Comparison of ENCODE assay signal across 16 cellular contexts in the genomic region with DNA sequence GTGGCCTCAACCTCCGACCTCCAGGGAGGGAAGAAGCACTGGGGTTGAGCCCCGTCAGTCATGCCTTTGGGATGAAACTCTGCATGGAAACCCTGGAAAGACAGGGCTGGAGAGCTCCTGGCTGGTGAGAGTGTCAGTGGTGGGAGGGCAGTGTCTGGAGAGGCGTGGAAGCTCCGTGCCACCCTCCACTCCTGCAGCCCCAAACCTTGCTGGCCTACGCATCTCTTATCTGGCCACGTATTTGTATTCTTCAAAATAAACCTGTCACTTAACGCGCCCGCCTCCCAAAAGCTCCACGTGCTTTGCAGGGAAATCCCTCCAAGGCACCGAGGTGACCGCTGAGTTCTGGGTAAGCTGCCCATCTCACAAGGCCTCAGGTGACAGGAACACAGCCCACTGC.
DNase-seq lines count a peak whose midpoint lies in the region; ATAC-seq and TF ChIP-seq lines count a peak whose summit lies in the region.
"Had no signal": no experiment of that assay in that cellular context is flagged by ENCODE, and none has a peak within 500 bp of the region (broad histone marks: within the 10 kb centered on the region; RNA-seq: fewer than 3 reads in every experiment).

No MANE protein-coding gene starts in this region.

- no peak overlapping the region for H3K27ac Mint-ChIP-seq in naive thymus-derived CD8-positive, alpha-beta T cell
- H3K27ac Mint-ChIP-seq: B cell; CD4-positive, CD25-positive, alpha-beta regulatory T cell; H9 had no signal

- no peaks in the 10 kb centered on the region for H3K9me3 Mint-ChIP-seq in naive thymus-derived CD8-positive, alpha-beta T cell
- H3K9me3 Mint-ChIP-seq: CD4-positive, CD25-positive, alpha-beta regulatory T cell; CD8-positive, alpha-beta memory T cell; H9 had no signal

- H3K27me3 ChIP-seq in RWPE2 (ENCODE audit: insufficient read depth, poor library complexity, severe bottlenecking) (peaks cover 17% of the 10 kb centered on the region), sigmoid colon (peaks cover 0 to 6% (median 0%) of the 10 kb centered on the region in 3 donors)
- H3K27me3 ChIP-seq: BLaER1 treated with 17β-estradiol and CSF1 and Interleukin-3, amounts not matched to agents 10 nM and 100 nM had no signal

- TF ChIP-seq POLR2A in sigmoid colon (IDR thresholded peaks at IDR 0.05), result no peak

- H3K27ac ChIP-seq in RWPE2 (ENCODE audit: poor library complexity, severe bottlenecking) (no peak overlapping the region), sigmoid colon (no peak overlapping the region)
- H3K27ac ChIP-seq: BLaER1 treated with 17β-estradiol and CSF1 and Interleukin-3, amounts not matched to agents 10 nM and 100 nM had no signal

- no peak overlapping the region for H3K4me3 ChIP-seq in RWPE2 (ENCODE audit: severe bottlenecking)
- no peak overlapping the region for H3K4me3 ChIP-seq in sigmoid colon
- H3K4me3 ChIP-seq: BLaER1 treated with 17β-estradiol and CSF1 and Interleukin-3, amounts not matched to agents 10 nM and 100 nM; GM12878 had no signal

- no peaks in the 10 kb centered on the region for H3K4me1 Mint-ChIP-seq in naive thymus-derived CD8-positive, alpha-beta T cell
- H3K4me1 Mint-ChIP-seq: B cell; CD4-positive, CD25-positive, alpha-beta regulatory T cell; CD8-positive, alpha-beta memory T cell had no signal

- WGBS in sigmoid colon, 2 donors, result 84 to 88% methylated on average over 12 of the region's 12 CpGs

- H3K36me3 ChIP-seq in RWPE2 (ENCODE audit: low read depth) (no peaks in the 10 kb centered on the region), sigmoid colon (no peaks in the 10 kb centered on the region)
- H3K36me3 ChIP-seq: BLaER1 treated with 17β-estradiol and CSF1 and Interleukin-3, amounts not matched to agents 10 nM and 100 nM had no signal

- TF ChIP-seq CTCF in RWPE2 (IDR thresholded peaks at IDR 0.05; ENCODE audit: poor library complexity, severe bottlenecking) (no peak), sigmoid colon (IDR thresholded peaks at IDR 0.05) (no peak)

- H3K36me3 Mint-ChIP-seq in naive thymus-derived CD8-positive, alpha-beta T cell, result no peaks in the 10 kb centered on the region
- H3K36me3 Mint-ChIP-seq: CD4-positive, CD25-positive, alpha-beta regulatory T cell; CD8-positive, alpha-beta memory T cell had no signal

- intact Hi-C loops in Right ventricle myocardium inferior (cut with DNase I) (no loop called here), Right ventricle myocardium superior (cut with DNase I) (no loop called here), sigmoid colon (cut with DNase I) (no loop called here)

- peaks cover 0 to 10% (median 8%) of the 10 kb centered on the region in 5 donors for H3K27me3 Mint-ChIP-seq in naive thymus-derived CD8-positive, alpha-beta T cell
- H3K27me3 Mint-ChIP-seq: B cell had no signal

- POLR2A ChIA-PET in naive thymus-derived CD8-positive, alpha-beta T cell (lab: Charles Lee), result no interaction called here

- DNase-seq in Right ventricle myocardium inferior (ENCODE audit: missing footprints) (peak; percentile 44), Right ventricle myocardium superior (no peak), RWPE2 (ENCODE audit: low spot score) (peak; percentile 38), sigmoid colon (peak; percentile 43), SIG-M5 treated with dmso at 0.1 percent for 504 hours (lab: John Stamatoyannopoulos, UW; ENCODE audit: unreplicated experiment) (no peak)
- no peak for DNase-seq in naive thymus-derived CD8-positive, alpha-beta T cell
- DNase-seq: CD4-positive, CD25-positive, alpha-beta regulatory T cell; CD8-positive, alpha-beta memory T cell; DMS 273 treated with DMSO at 0.1 percent for 48 hours; DMS53; DND-41; EL; H9 had no signal

- H3K9me3 ChIP-seq in RWPE2 (ENCODE audit: severe bottlenecking) (no peaks in the 10 kb centered on the region), sigmoid colon (no peaks in the 10 kb centered on the region)
- H3K9me3 ChIP-seq: BLaER1 treated with 17β-estradiol and CSF1 and Interleukin-3, amounts not matched to agents 10 nM and 100 nM had no signal

- H3K4me3 Mint-ChIP-seq in naive thymus-derived CD8-positive, alpha-beta T cell, result no peak overlapping the region
- H3K4me3 Mint-ChIP-seq: B cell; CD4-positive, CD25-positive, alpha-beta regulatory T cell; CD8-positive, alpha-beta memory T cell; H9 had no signal

- TF ChIP-seq EP300 in sigmoid colon (IDR thresholded peaks at IDR 0.05), result no peak

- ATAC-seq in Right ventricle myocardium inferior (no peak), Right ventricle myocardium superior (ENCODE audit: poor library complexity) (no peak), RWPE2 (ENCODE audit: low read depth) (no peak)
- ATAC-seq in naive thymus-derived CD8-positive, alpha-beta T cell, result no peak
- ATAC-seq: GM12878 had no signal

- H3K4me1 ChIP-seq in RWPE2 (ENCODE audit: insufficient read depth, poor library complexity, severe bottlenecking), result no peaks in the 10 kb centered on the region
- no peaks in the 10 kb centered on the region for H3K4me1 ChIP-seq in sigmoid colon

Comparison
In these comparisons a context has a peak if more than half of its experiments do, and no peak if none do; other contexts are left out.
1. DNase-seq: peak in Right ventricle myocardium inferior (single experiment), RWPE2 (single experiment) and sigmoid colon (single experiment); none in Right ventricle myocardium superior (single experiment), SIG-M5 treated with dmso at 0.1 percent for 504 hours (single experiment) and naive thymus-derived CD8-positive, alpha-beta T cell (0 of 10).